9 cellular contexts compared by ENCODE assay signal in genomic region chr7:102431617-102432298, GRCh38. TPM values are rescaled to one million over a fixed set of nuclear protein-coding genes. Genes with fewer than 3 reads are reported as not detected.
DNase-seq lines count a peak whose midpoint lies in the region; FAIRE-seq lines count a peak whose summit lies in the region.
"Had no signal": no experiment of that assay in that cellular context is flagged by ENCODE, and none has a peak within 500 bp of the region (broad histone marks: within the 10 kb centered on the region; RNA-seq: fewer than 3 reads in every experiment).

No MANE protein-coding gene starts in this region.

- peak overlapping the region; percentile 73 for H3K4me3 Mint-ChIP-seq in activated T-cell treated with anti-CD3 and anti-CD28 coated beads, Interleukin-2, amount 50 U/mL, for 24 hours

- H3K36me3 Mint-ChIP-seq in activated T-cell treated with anti-CD3 and anti-CD28 coated beads, Interleukin-2, amount 50 U/mL, for 24 hours (ENCODE audit: low read depth), result peaks cover 37% of the 10 kb centered on the region

- peaks cover 66% of the 10 kb centered on the region for H3K4me1 Mint-ChIP-seq in activated T-cell treated with anti-CD3 and anti-CD28 coated beads, Interleukin-2, amount 50 U/mL, for 24 hours (ENCODE audit: low read depth)

- no peaks in the 10 kb centered on the region for H3K27me3 Mint-ChIP-seq in activated T-cell treated with anti-CD3 and anti-CD28 coated beads, Interleukin-2, amount 50 U/mL, for 24 hours

- no peak for FAIRE-seq in frontal cortex (lab: Jason Lieb, UNC)
- FAIRE-seq: colon had no signal

- no peaks in the 10 kb centered on the region for H3K9me3 Mint-ChIP-seq in activated T-cell treated with anti-CD3 and anti-CD28 coated beads, Interleukin-2, amount 50 U/mL, for 24 hours

- H3K27ac Mint-ChIP-seq in activated T-cell treated with anti-CD3 and anti-CD28 coated beads, Interleukin-2, amount 50 U/mL, for 24 hours, result peak overlapping the region; percentile 93

- DNase-seq in SIG-M5 treated with dmso at 0.1 percent for 504 hours (lab: John Stamatoyannopoulos, UW; ENCODE audit: unreplicated experiment), result peak; percentile 3
- no peak for DNase-seq in SIG-M5 (lab: John Stamatoyannopoulos, UW)
- DNase-seq in NCI-H2196 treated with DMSO at 0.1 percent for 48 hours (lab: John Stamatoyannopoulos, UW; ENCODE audit: unreplicated experiment), result peak; percentile 13
- peak; percentile 70 for DNase-seq in activated T-cell treated with anti-CD3 and anti-CD28 coated beads, Interleukin-2, amount 50 U/mL, for 24 hours
- DNase-seq in glomerular visceral epithelial cell (ENCODE audit: extremely low spot score), result peak; percentile 61
- peak; percentile 39 to 67 for DNase-seq in stimulated activated CD4-positive, alpha-beta T cell treated with anti-CD3 and anti-CD28 coated beads, Interleukin-4, amount 100 ng/mL, for 4 hours
- DNase-seq in NCI-H128 (lab: John Stamatoyannopoulos, UW; ENCODE audit: unreplicated experiment), result no peak
- no peak for DNase-seq in frontal cortex (ENCODE audit: low spot score in 2 of 2)

RNA-seq across cellular contexts. Expression of gene ORAI2, which starts 1.6 kb away (rescaled TPM):
- 19.2 TPM for total RNA-seq in frontal cortex

RNA-seq across cellular contexts. Expression of gene ALKBH4, which starts 32.9 kb away (rescaled TPM):
- 16.7 TPM for total RNA-seq in frontal cortex

RNA-seq across cellular contexts. Expression of gene LRWD1, which starts 33.0 kb away (rescaled TPM):
- 55.4 TPM for total RNA-seq in frontal cortex

RNA-seq across cellular contexts. Expression of gene PRKRIP1, which starts 35.6 kb away (rescaled TPM):
- total RNA-seq in frontal cortex, result 15.5 TPM

RNA-seq across cellular contexts. Expression of gene POLR2J, which starts 47.0 kb away (rescaled TPM):
- total RNA-seq in frontal cortex, result 11.8 TPM

Comparison
In these comparisons a context has a peak if more than half of its experiments do, and no peak if none do; other contexts are left out.
1. DNase-seq: peak in SIG-M5 treated with dmso at 0.1 percent for 504 hours (single experiment), NCI-H2196 treated with DMSO at 0.1 percent for 48 hours (single experiment), activated T-cell treated with anti-CD3 and anti-CD28 coated beads, Interleukin-2, amount 50 U/mL, for 24 hours (single experiment), glomerular visceral epithelial cell (single experiment) and stimulated activated CD4-positive, alpha-beta T cell treated with anti-CD3 and anti-CD28 coated beads, Interleukin-4, amount 100 ng/mL, for 4 hours (2 of 2); none in SIG-M5 (single experiment), NCI-H128 (single experiment) and frontal cortex (0 of 2).